ENCODE assay signal across 29 cellular contexts in genomic region chr18:20960735-20961134, GRCh38.
"Had no signal": no experiment of that assay in that cellular context is flagged by ENCODE, and none has a peak within 500 bp of the region (broad histone marks: within the 10 kb centered on the region; RNA-seq: fewer than 3 reads in every experiment).

No MANE protein-coding gene starts in this region.

- H3K4me3 ChIP-seq: coronary artery, dorsolateral prefrontal cortex, esophagus squamous epithelium, gastrocnemius medialis, heart left ventricle, hepatocyte, left lung, lower lobe of right lung, mucosa of descending colon had no signal

- H3K4me3 Mint-ChIP-seq: endodermal cell; immature natural killer cell; mesothelial cell of epicardium; naive thymus-derived CD4-positive, alpha-beta T cell had no signal

- H3K27me3 Mint-ChIP-seq: naive thymus-derived CD4-positive, alpha-beta T cell had no signal

- FAIRE-seq: colon, endometrium, islet of Langerhans, keratinocyte had no signal

- H3K4me1 ChIP-seq: esophagus squamous epithelium, gastrocnemius medialis, heart left ventricle, left lung, lower lobe of right lung had no signal

- H3K79me2 ChIP-seq: hepatocyte had no signal

- H3K27ac ChIP-seq: coronary artery, dorsolateral prefrontal cortex, epithelial cell of prostate, esophagus squamous epithelium, gastrocnemius medialis, heart left ventricle, hepatocyte, left lung, lower lobe of right lung had no signal

- H3K9me3 Mint-ChIP-seq: immature natural killer cell had no signal

- H3K4me1 Mint-ChIP-seq: endodermal cell; mesothelial cell of epicardium; naive thymus-derived CD4-positive, alpha-beta T cell had no signal

- H3K4me2 ChIP-seq: hepatocyte had no signal

- H3K9me3 ChIP-seq: esophagus squamous epithelium, gastrocnemius medialis, lower lobe of right lung, mucosa of descending colon had no signal

- H3K27ac Mint-ChIP-seq: endodermal cell; naive thymus-derived CD4-positive, alpha-beta T cell had no signal

- H2AFZ ChIP-seq: hepatocyte had no signal

- ATAC-seq: esophagus mucosa; gastrocnemius medialis; heart left ventricle; left cardiac atrium; left lung; left ventricle myocardium superior; lower lobe of right lung; mucosa of descending colon; naive thymus-derived CD4-positive, alpha-beta T cell had no signal

- DNase-seq: dermis blood vessel endothelial cell; dorsolateral prefrontal cortex; effector CD4-positive, alpha-beta T cell; effector memory CD4-positive, alpha-beta T cell; endodermal cell; erythroblast; esophagus squamous epithelium; foreskin fibroblast; foreskin melanocyte; gastrocnemius medialis; heart left ventricle; hypothalamus; immature natural killer cell; left cardiac atrium; left lung; left ventricle myocardium superior; lower lobe of right lung; mesenchymal stem cell; mucosa of descending colon; naive thymus-derived CD4-positive, alpha-beta T cell had no signal

- H3K27me3 ChIP-seq: dorsolateral prefrontal cortex, esophagus squamous epithelium, gastrocnemius medialis, heart left ventricle, hepatocyte, left lung had no signal
